ENCODE assay signal across 13 cellular contexts in genomic region chr12:92098594-92099370, GRCh38.
"Had no signal": no experiment of that assay in that cellular context is flagged by ENCODE, and none has a peak within 500 bp of the region (broad histone marks: within the 10 kb centered on the region; RNA-seq: fewer than 3 reads in every experiment).

No MANE protein-coding gene starts in this region.

- H3K27ac ChIP-seq: gastroesophageal sphincter had no signal

- ATAC-seq: gastroesophageal sphincter; stimulated activated effector memory CD8-positive, alpha-beta T cell treated with anti-CD3 and anti-CD28 coated beads, Interleukin-12 subunit alpha, Interleukin-12 subunit beta, amount 100 ng/mL, for 72 hours; T-cell had no signal

- H3K4me3 ChIP-seq: gastroesophageal sphincter had no signal

- H3K4me3 Mint-ChIP-seq: activated naive CD4-positive, alpha-beta T cell treated with anti-CD3 and anti-CD28 coated beads, Interleukin-2, amount 10 ng/mL, durations not matched to agents 7 days and 5 days; neural crest cell; stimulated activated effector memory CD8-positive, alpha-beta T cell treated with anti-CD3 and anti-CD28 coated beads, Interleukin-12 subunit alpha, Interleukin-12 subunit beta, amount 100 ng/mL, for 72 hours had no signal

- DNase-seq: activated CD4-positive, CD25-positive, alpha-beta regulatory T cell treated with anti-CD3 and anti-CD28 coated beads, Interleukin-2, amount 50 U/mL, for 72 hours; activated naive CD4-positive, alpha-beta T cell treated with anti-CD3 and anti-CD28 coated beads, Interleukin-2, amount 10 ng/mL, durations not matched to agents 7 days and 5 days; activated T-cell treated with anti-CD3 and anti-CD28 coated beads, Interleukin-2, amount 50 U/mL, for 1 hour; caudate nucleus; islet precursor cell; T-cell; T-helper 9 cell had no signal

- H3K27ac Mint-ChIP-seq: activated naive CD4-positive, alpha-beta T cell treated with anti-CD3 and anti-CD28 coated beads, Interleukin-2, amount 10 ng/mL, durations not matched to agents 7 days and 5 days; activated T-helper 2 cell treated with anti-CD3 and anti-CD28 coated beads, Interferon-gamma antibody, Interleukin-2, Interleukin-4, amounts not matched to agents 10 μg/mL and 5 μg/mL and 100 μg/mL, durations not matched to agents 14 hours and 24 hours and 36 hours; stimulated activated effector memory CD8-positive, alpha-beta T cell treated with anti-CD3 and anti-CD28 coated beads, Interleukin-12 subunit alpha, Interleukin-12 subunit beta, amount 100 ng/mL, for 72 hours had no signal

- FAIRE-seq: colon, endometrium had no signal

- H3K36me3 Mint-ChIP-seq: stimulated activated effector memory CD8-positive, alpha-beta T cell treated with anti-CD3 and anti-CD28 coated beads, Interleukin-12 subunit alpha, Interleukin-12 subunit beta, amount 100 ng/mL, for 72 hours had no signal

- H3K9me3 ChIP-seq: gastroesophageal sphincter had no signal

- H3K27me3 Mint-ChIP-seq: activated naive CD4-positive, alpha-beta T cell treated with anti-CD3 and anti-CD28 coated beads, Interleukin-2, amount 10 ng/mL, durations not matched to agents 7 days and 5 days; T-cell had no signal
